In genomic region chr9:37026936-37027581, GRCh38 we compare ENCODE assay signal across 8 cellular contexts. TPM values are rescaled to one million over a fixed set of nuclear protein-coding genes. Genes with fewer than 3 reads are reported as not detected.
DNase-seq lines count a peak whose midpoint lies in the region; ATAC-seq and TF ChIP-seq lines count a peak whose summit lies in the region.

No MANE protein-coding gene starts in this region.

- no peak for ATAC-seq in right cardiac atrium
- no peak for ATAC-seq in upper lobe of right lung
- ATAC-seq in GM21528 (IDR thresholded peaks at IDR 0.05; ENCODE audit: low FRiP score, unreplicated experiment): no peak

- H3K27ac ChIP-seq in cardiac muscle cell (no peak overlapping the region), right cardiac atrium (ENCODE audit: low read length) (no peak overlapping the region), upper lobe of right lung (no peak overlapping the region)

- no peak for TF ChIP-seq CTCF in cardiac muscle cell (IDR thresholded peaks at IDR 0.05; ENCODE audit: low read depth, low read length)
- no peak for TF ChIP-seq CTCF in upper lobe of right lung (IDR thresholded peaks at IDR 0.05)

- DNase-seq in cardiac muscle cell (ENCODE audit: low read depth in 1 of 2, low spot score in 1 of 2) (no peak), right cardiac atrium (no peak), NCI-H748 treated with DMSO at 0.1 percent for 48 hours (lab: John Stamatoyannopoulos, UW) (peak; percentile 4), upper lobe of right lung (no peak), ureter (ENCODE audit: low spot score) (no peak), NCI-H2081 treated with DMSO at 0.1 percent for 48 hours (lab: John Stamatoyannopoulos, UW) (no peak)

- WGBS in right cardiac atrium: 2% methylated on average over 56 of the region's 56 CpGs

- H3K36me3 ChIP-seq in cardiac muscle cell (no peaks in the 10 kb centered on the region), upper lobe of right lung (no peaks in the 10 kb centered on the region)

- H3K27me3 ChIP-seq in cardiac muscle cell (peaks cover 97% of the 10 kb centered on the region), right cardiac atrium (ENCODE audit: control insufficient read depth, insufficient read depth) (peaks cover 2% of the 10 kb centered on the region), upper lobe of right lung (peaks cover 98% of the 10 kb centered on the region)

- peak overlapping the region; percentile 19 for H3K4me3 ChIP-seq in cardiac muscle cell
- H3K4me3 ChIP-seq in right cardiac atrium (ENCODE audit: low read length): no peak overlapping the region
- peak overlapping the region; percentile 13 for H3K4me3 ChIP-seq in iPS-11a (ENCODE audit: low read depth, low read length)
- H3K4me3 ChIP-seq in upper lobe of right lung: peak overlapping the region; percentile 36

- H3K4me1 ChIP-seq in cardiac muscle cell (ENCODE audit: low read depth) (peaks cover 9% of the 10 kb centered on the region), right cardiac atrium (ENCODE audit: control insufficient read depth, insufficient read depth, low read length) (no peaks in the 10 kb centered on the region), upper lobe of right lung (peaks cover 35% of the 10 kb centered on the region)

- intact Hi-C loops in right cardiac atrium (cut with DNase I): no loop called here
- intact Hi-C loops in upper lobe of right lung (cut with DNase I): no loop called here

- no peaks in the 10 kb centered on the region for H3K9me3 ChIP-seq in cardiac muscle cell (ENCODE audit: low read depth)
- no peaks in the 10 kb centered on the region for H3K9me3 ChIP-seq in right cardiac atrium (ENCODE audit: control insufficient read depth, low read length)
- no peaks in the 10 kb centered on the region for H3K9me3 ChIP-seq in upper lobe of right lung

RNA-seq across cellular contexts. Expression of gene PAX5, which starts 7.0 kb away (rescaled TPM):
- total RNA-seq in cardiac muscle cell: 0.88 TPM in 1 of 2 replicates, not detected in the other
- 0.14 TPM in 1 of 2 replicates, not detected in the other for polyA plus RNA-seq in cardiac muscle cell
- under 1 TPM in 1 of 4 donors, not detected in 3; 0.03 TPM for total RNA-seq in right cardiac atrium
- not detected for polyA plus RNA-seq in right cardiac atrium
- 0.23 TPM for total RNA-seq in upper lobe of right lung
- total RNA-seq in ureter: not detected
